24 cellular contexts compared by ENCODE assay signal in the genomic region with DNA sequence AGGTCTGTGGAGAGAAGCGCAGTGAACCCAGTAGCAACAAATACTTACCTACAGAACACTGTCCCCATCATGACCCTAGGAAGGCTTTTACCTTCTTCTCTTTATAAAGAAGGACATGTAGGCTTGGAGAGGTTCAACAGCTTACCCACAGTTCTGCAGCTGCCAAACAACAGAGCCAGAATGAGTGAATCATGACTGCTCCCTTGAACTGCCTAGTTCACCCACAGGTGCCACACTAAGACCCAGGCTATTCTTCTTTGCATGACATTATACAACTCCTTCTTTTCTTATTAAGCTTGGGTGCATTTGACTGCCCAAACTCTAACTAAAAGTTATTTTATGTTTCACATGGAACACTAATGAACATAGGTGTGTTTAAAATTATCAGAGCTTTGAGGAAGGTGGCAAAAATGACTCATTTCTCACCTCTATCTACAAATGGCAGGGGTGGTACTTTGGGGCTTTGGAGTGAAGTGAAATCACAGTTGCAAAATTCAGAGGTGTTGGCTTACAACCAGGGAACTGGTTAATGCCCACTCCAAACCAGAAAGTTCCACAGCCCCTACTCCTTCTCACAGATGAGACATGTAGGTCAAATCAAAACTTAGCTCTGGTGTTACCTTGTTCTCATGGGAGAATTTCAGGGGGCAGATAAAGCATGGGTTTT.
DNase-seq lines count a peak whose midpoint lies in the region; ATAC-seq lines count a peak whose summit lies in the region.
"Had no signal": no experiment of that assay in that cellular context is flagged by ENCODE, and none has a peak within 500 bp of the region (broad histone marks: within the 10 kb centered on the region; RNA-seq: fewer than 3 reads in every experiment).

No MANE protein-coding gene starts in this region.

- intact Hi-C loops in Right ventricle myocardium inferior (cut with DNase I): loop anchor here (1.0 kb wide), 1 partner anchor 66 kb away; no protein-coding TSS in a partner anchor

- DNase-seq in myocyte (ENCODE audit: low read depth) (peak; percentile 69), GM03348 (ENCODE audit: low spot score) (no peak), CD1c-positive myeloid dendritic cell (ENCODE audit: extremely low spot score) (no peak), Right ventricle myocardium inferior (ENCODE audit: missing footprints) (no peak)
- DNase-seq in stimulated activated naive CD8-positive, alpha-beta T cell treated with anti-CD3 and anti-CD28 coated beads, Interleukin-15, amount 100 ng/mL, for 72 hours: no peak
- DNase-seq: activated CD8-positive, alpha-beta memory T cell treated with anti-CD3 and anti-CD28 coated beads for 24 hours; amniotic stem cell; C1 segment of cervical spinal cord; DMS79 treated with DMSO at 0.1 percent for 48 hours; GDM1; H9; hippocampal formation; NCI-H1048; NCI-H2107; NCI-H345; Peyer's patch; right cardiac atrium; SIG-M5; tibial artery had no signal

- H3K4me1 Mint-ChIP-seq in stimulated activated naive CD8-positive, alpha-beta T cell treated with anti-CD3 and anti-CD28 coated beads, Interleukin-15, amount 100 ng/mL, for 72 hours: peaks cover 41% of the 10 kb centered on the region

- H3K27ac Mint-ChIP-seq in stimulated activated naive CD8-positive, alpha-beta T cell treated with anti-CD3 and anti-CD28 coated beads, Interleukin-15, amount 100 ng/mL, for 72 hours: no peak overlapping the region
- H3K27ac Mint-ChIP-seq: activated naive CD4-positive, alpha-beta T cell treated with anti-CD3 and anti-CD28 coated beads, Interleukin-2, amount 50 U/mL, for 24 hours; brain; H9 had no signal

- H3K4me3 Mint-ChIP-seq in stimulated activated naive CD8-positive, alpha-beta T cell treated with anti-CD3 and anti-CD28 coated beads, Interleukin-15, amount 100 ng/mL, for 72 hours: no peak overlapping the region
- H3K4me3 Mint-ChIP-seq: activated naive CD4-positive, alpha-beta T cell treated with anti-CD3 and anti-CD28 coated beads, Interleukin-2, amount 50 U/mL, for 24 hours; brain; H9; neural crest cell had no signal

- no peaks in the 10 kb centered on the region for H3K27me3 Mint-ChIP-seq in stimulated activated naive CD8-positive, alpha-beta T cell treated with anti-CD3 and anti-CD28 coated beads, Interleukin-15, amount 100 ng/mL, for 72 hours
- H3K27me3 Mint-ChIP-seq: activated naive CD4-positive, alpha-beta T cell treated with anti-CD3 and anti-CD28 coated beads, Interleukin-2, amount 50 U/mL, for 24 hours; brain had no signal

- ATAC-seq in GM18868 (IDR thresholded peaks at IDR 0.05; ENCODE audit: unreplicated experiment) (peak; percentile 54), HG03432 (IDR thresholded peaks at IDR 0.05; ENCODE audit: unreplicated experiment) (peak; percentile 32), Right ventricle myocardium inferior (no peak)
- ATAC-seq in stimulated activated naive CD8-positive, alpha-beta T cell treated with anti-CD3 and anti-CD28 coated beads, Interleukin-15, amount 100 ng/mL, for 72 hours: peak; percentile 43
- ATAC-seq: right cardiac atrium had no signal

- no peaks in the 10 kb centered on the region for H3K9me3 Mint-ChIP-seq in stimulated activated naive CD8-positive, alpha-beta T cell treated with anti-CD3 and anti-CD28 coated beads, Interleukin-15, amount 100 ng/mL, for 72 hours
- H3K9me3 Mint-ChIP-seq: activated naive CD4-positive, alpha-beta T cell treated with anti-CD3 and anti-CD28 coated beads, Interleukin-2, amount 50 U/mL, for 24 hours; brain had no signal
